In genomic region chr3:142725352-142725739, GRCh38 we compare ENCODE assay signal across 10 cellular contexts. TPM values are rescaled to one million over a fixed set of nuclear protein-coding genes. Genes with fewer than 3 reads are reported as not detected.
A peak's percentile ranks its signal among the peaks of the same experiment; 100 is the strongest.
DNase-seq lines count a peak whose midpoint lies in the region; ATAC-seq and TF ChIP-seq lines count a peak whose summit lies in the region.
"Had no signal": no experiment of that assay in that cellular context is flagged by ENCODE, and none has a peak within 500 bp of the region (broad histone marks: within the 10 kb centered on the region; RNA-seq: fewer than 3 reads in every experiment).

No MANE protein-coding gene starts in this region.

- H3K27me3 ChIP-seq in ascending aorta (no peaks in the 10 kb centered on the region), tibial artery (no peaks in the 10 kb centered on the region)

- H3K4me1 ChIP-seq in ascending aorta (no peaks in the 10 kb centered on the region), tibial artery (peaks cover 0 to 24% (median 3%) of the 10 kb centered on the region in 4 donors)

- H3K36me3 ChIP-seq in ascending aorta: no peaks in the 10 kb centered on the region
- H3K36me3 ChIP-seq in tibial artery: no peaks in the 10 kb centered on the region

- peaks cover 36% of the 10 kb centered on the region for H3K27me3 Mint-ChIP-seq in activated T-cell treated with anti-CD3 and anti-CD28 coated beads, Interleukin-2, amount 50 U/mL, for 72 hours (ENCODE audit: low read depth)

- intact Hi-C loops in ascending aorta (cut with DNase I) (loop anchor here (2.0 to 10.0 kb wide), 2 partner anchors 147 to 281 kb away; partner anchors contain the start of genes ATR and XRN1), lower leg skin (cut with DNase I; ENCODE audit: low total_unique reads) (no loop called here), tibial artery (cut with DNase I; ENCODE audit: low total_unique reads) (loop anchor here (5.0 kb wide), 1 partner anchor 282 kb away; no protein-coding TSS in a partner anchor), posterior cingulate gyrus (cut with DNase I) (no loop called here)

- H3K36me3 Mint-ChIP-seq in activated T-cell treated with anti-CD3 and anti-CD28 coated beads, Interleukin-2, amount 50 U/mL, for 72 hours (ENCODE audit: insufficient read depth in 2 of 2): peaks cover 0 to 1% of the 10 kb centered on the region in 2 donors

- H3K4me3 ChIP-seq in ascending aorta: peak overlapping the region; percentile 77 to 91
- peak overlapping the region; percentile 71 for H3K4me3 ChIP-seq in lower leg skin (ENCODE audit: low read depth, poor library complexity, severe bottlenecking)
- H3K4me3 ChIP-seq in tibial artery: peak overlapping the region; percentile 73 to 87

- H3K27ac ChIP-seq in ascending aorta: no peak overlapping the region
- H3K27ac ChIP-seq in tibial artery: peak overlapping the region; percentile 78 to 95
- H3K27ac ChIP-seq: epithelial cell of prostate had no signal

- H3K4me3 Mint-ChIP-seq in activated T-cell treated with anti-CD3 and anti-CD28 coated beads, Interleukin-2, amount 50 U/mL, for 72 hours: peak overlapping the region; percentile 90 to 93

- H3K9me3 ChIP-seq in ascending aorta: no peaks in the 10 kb centered on the region
- H3K9me3 ChIP-seq in tibial artery: no peaks in the 10 kb centered on the region

- H3K27ac Mint-ChIP-seq in activated T-cell treated with anti-CD3 and anti-CD28 coated beads, Interleukin-2, amount 50 U/mL, for 72 hours: peak overlapping the region; percentile 89

- 29 to 32% methylated on average over 5 of the region's 5 CpGs for WGBS in lower leg skin, 2 donors

- no peak for DNase-seq in activated T-cell treated with anti-CD3 and anti-CD28 coated beads, Interleukin-2, amount 50 U/mL, for 72 hours
- DNase-seq in activated T-cell treated with anti-CD3 and anti-CD28 coated beads, Interleukin-2, amount 50 U/mL, for 1 hour: no peak
- no peak for DNase-seq in ascending aorta (ENCODE audit: low spot score in 2 of 2)
- no peak for DNase-seq in lower leg skin (ENCODE audit: low spot score in 2 of 2)
- no peak for DNase-seq in tibial artery
- no peak for DNase-seq in OCI-M1 (lab: John Stamatoyannopoulos, UW)
- DNase-seq in stimulated activated CD4-positive, alpha-beta T cell treated with anti-CD3 and anti-CD28 coated beads, Interleukin-2, amount 100 ng/mL, for 48 hours: no peak
- no peak for DNase-seq in posterior cingulate gyrus
- DNase-seq: T-helper 9 cell had no signal

- TF ChIP-seq CTCF in ascending aorta (IDR thresholded peaks at IDR 0.05): no peak
- no peak for TF ChIP-seq CTCF in lower leg skin (IDR thresholded peaks at IDR 0.05)
- no peak for TF ChIP-seq CTCF in tibial artery (IDR thresholded peaks at IDR 0.05)

- no peak for ATAC-seq in activated T-cell treated with anti-CD3 and anti-CD28 coated beads, Interleukin-2, amount 50 U/mL, for 72 hours (replicated peaks in 1 of 2)

- peaks cover 0 to 2% of the 10 kb centered on the region in 2 donors for H3K9me3 Mint-ChIP-seq in activated T-cell treated with anti-CD3 and anti-CD28 coated beads, Interleukin-2, amount 50 U/mL, for 72 hours

- H3K4me1 Mint-ChIP-seq in activated T-cell treated with anti-CD3 and anti-CD28 coated beads, Interleukin-2, amount 50 U/mL, for 72 hours (ENCODE audit: low read depth): peaks cover 7% of the 10 kb centered on the region

- no peak for TF ChIP-seq POLR2A in lower leg skin (IDR thresholded peaks at IDR 0.05)

RNA-seq across cellular contexts. Expression of gene TRPC1, which starts 1.5 kb away (rescaled TPM):
- 1 to 10 TPM; 5.6 to 9.4 TPM for total RNA-seq in activated T-cell treated with anti-CD3 and anti-CD28 coated beads, Interleukin-2, amount 50 U/mL, for 72 hours
- total RNA-seq in ascending aorta (12.3 TPM), lower leg skin (1 to 10 TPM; 2.7 to 5.5 (median 4.7) TPM)

Comparison
In these comparisons a context has a peak if more than half of its experiments do, and no peak if none do; other contexts are left out.
1. H3K27ac ChIP-seq: peak in tibial artery (2 of 2); none in ascending aorta (0 of 2).
2. intact Hi-C loops: an anchor here in ascending aorta (2.0 to 10.0 kb wide) and tibial artery (5.0 kb wide); none called in lower leg skin and posterior cingulate gyrus.
3. Peak in every context shown above with its lines, with median percentiles within 50 percentile points of each other: H3K4me3 ChIP-seq.